ENCODE assay signal across 8 cellular contexts in the genomic region with DNA sequence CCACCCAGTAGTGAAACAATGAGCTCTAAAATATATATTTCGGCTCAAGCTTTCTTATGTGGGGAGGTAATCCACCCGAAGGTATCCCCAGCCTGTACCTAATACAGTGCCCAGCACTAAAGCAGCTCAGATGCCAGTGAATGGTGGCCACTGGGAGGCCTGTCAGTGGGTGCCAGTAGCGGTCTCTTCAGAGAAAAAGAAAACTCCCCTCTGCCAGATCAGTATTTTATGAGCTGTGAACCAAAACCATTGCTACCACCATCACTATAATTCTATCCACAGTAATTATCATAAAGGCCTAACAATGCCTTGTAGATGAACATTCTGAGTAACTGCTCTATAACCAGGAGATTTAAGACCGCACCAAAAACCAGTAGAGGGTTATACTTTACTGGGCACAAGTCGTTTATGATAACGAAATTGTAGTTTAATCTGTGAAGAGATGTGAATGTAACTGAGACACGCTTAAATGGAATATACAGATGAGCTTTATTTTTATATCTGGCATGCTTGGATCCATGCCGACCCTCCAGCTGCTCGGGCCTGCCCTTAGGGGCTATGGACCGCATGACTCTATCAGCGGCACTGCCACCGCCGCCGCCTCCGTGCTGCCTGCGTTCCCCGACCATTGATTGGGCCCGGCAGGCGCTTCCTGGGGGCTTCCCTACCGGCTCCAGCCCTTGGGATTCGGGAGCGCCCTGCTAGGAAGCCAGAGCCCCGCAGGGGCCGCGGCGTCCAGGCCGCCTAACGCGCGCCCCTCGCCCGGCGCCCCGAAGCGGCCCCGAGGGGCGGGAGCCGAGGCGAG. TPM values are rescaled to one million over a fixed set of nuclear protein-coding genes. Genes with fewer than 3 reads are reported as not detected.
A peak's percentile ranks its signal among the peaks of the same experiment; 100 is the strongest.
DNase-seq lines count a peak whose midpoint lies in the region; ATAC-seq, FAIRE-seq and TF ChIP-seq lines count a peak whose summit lies in the region.

No MANE protein-coding gene starts in this region.

- 15% methylated on average over 13 of the region's 39 CpGs for WGBS in A549 (ENCODE audit: missing lambda C conversion rate)

- H3K9me1 ChIP-seq in endothelial cell of umbilical vein (replicated peaks; ENCODE audit: control insufficient read depth, extremely low read depth, insufficient read depth, low read length), result no peaks in the 10 kb centered on the region

- BruUV-seq in endothelial cell of umbilical vein (replicated peaks; lab: Mats Ljungman, UMichigan), result TSS peak; percentile 79

- H3K36me3 Mint-ChIP-seq in mesothelial cell of epicardium, result no peaks in the 10 kb centered on the region

- peak overlapping the region; percentile 62 for H3K4me3 Mint-ChIP-seq in mesothelial cell of epicardium

- H3K27me3 ChIP-seq in endothelial cell of umbilical vein (ENCODE audit: control insufficient read depth in 2 of 2, insufficient read depth in 2 of 2, low read length in 2 of 2), result no peaks in the 10 kb centered on the region

- H4K20me1 ChIP-seq in endothelial cell of umbilical vein (replicated peaks; ENCODE audit: control insufficient read depth, extremely low read depth, insufficient read depth, low read length), result peaks cover 4% of the 10 kb centered on the region

- peak overlapping the region; percentile 89 for H3K27ac Mint-ChIP-seq in mesothelial cell of epicardium

- ATAC-seq in A549 (peak; percentile 58 to 67), HG02884 (IDR thresholded peaks at IDR 0.05; ENCODE audit: unreplicated experiment) (peak; percentile 23)

- peaks cover 23% of the 10 kb centered on the region; the same call in 2 of the 3 replicates for H3K4me1 ChIP-seq in A549
- peaks cover 22% of the 10 kb centered on the region for H3K4me1 ChIP-seq in endothelial cell of umbilical vein (ENCODE audit: control insufficient read depth, extremely low read depth, insufficient read depth, low read length)

- H3K4me2 ChIP-seq in A549 (peak overlapping the region; percentile 87), endothelial cell of umbilical vein (ENCODE audit: insufficient read depth, low read length) (peak overlapping the region; percentile 95)

- H2AFZ ChIP-seq in endothelial cell of umbilical vein (ENCODE audit: low read depth, low read length), result peak overlapping the region; percentile 82

- no peak for FAIRE-seq in A549 (lab: Jason Lieb, UNC)
- FAIRE-seq in endothelial cell of umbilical vein (lab: Jason Lieb, UNC), result peak; percentile 64

- no peaks in the 10 kb centered on the region for H3K36me3 ChIP-seq in endothelial cell of umbilical vein (ENCODE audit: control insufficient read depth in 2 of 2, extremely low read depth in 1 of 2, insufficient read depth in 2 of 2, low read length in 2 of 2)

- H3K9me3 ChIP-seq in A549 (no peaks in the 10 kb centered on the region), endothelial cell of umbilical vein (replicated peaks; ENCODE audit: control insufficient read depth, insufficient read depth, low read length) (no peaks in the 10 kb centered on the region)

- intact Hi-C loops in endothelial cell of umbilical vein (cut with micrococcal nuclease), result loop anchor here (1.0 to 5.0 kb wide), 8 partner anchors 22 to 519 kb away; a partner anchor contains a TSS

- TF ChIP-seq CTCF in A549 (IDR thresholded peaks at IDR 0.05) (no peak; the same call in 2 of the 3 replicates), GM13977 (IDR thresholded peaks at IDR 0.05; ENCODE audit: extremely low read depth, insufficient read depth, missing control alignments) (peak; percentile 2), endothelial cell of umbilical vein (IDR thresholded peaks at IDR 0.05; ENCODE audit: extremely low read depth in 1 of 2, insufficient read depth in 1 of 2, low read depth in 1 of 2, low read length in 2 of 2) (peak; percentile 8 to 28), mesothelial cell of epicardium (IDR thresholded peaks at IDR 0.05; ENCODE audit: unreplicated experiment) (no peak)

- H3K27me3 Mint-ChIP-seq in mesothelial cell of epicardium (ENCODE audit: low read depth), result no peaks in the 10 kb centered on the region

- POLR2A ChIA-PET in A549 (lab: Yijun Ruan, JAX), result interaction anchor here (0.6 to 1.4 kb wide), 3 partner anchors 120 to 327 kb away, joined by 3 read pairs; a partner anchor contains a TSS
- POLR2A ChIA-PET in endothelial cell of umbilical vein (lab: Charles Lee), result interaction anchor here (0.7 kb wide), 2 partner anchors 47 to 85 kb away, joined by 3 read pairs; no protein-coding TSS in a partner anchor

- CTCF ChIA-PET in A549 (lab: Yijun Ruan, JAX) (interaction anchor here (0.8 to 1.7 kb wide), 4 partner anchors 11 to 507 kb away, joined by 3 to 5 read pairs (median 4); no protein-coding TSS in a partner anchor), endothelial cell of umbilical vein (lab: Charles Lee) (interaction anchor here (0.9 to 1.6 kb wide), 10 partner anchors 11 to 509 kb away, joined by 3 to 6 read pairs (median 4); no protein-coding TSS in a partner anchor)

- DNase-seq in A549 (ENCODE audit: low read depth in 1 of 2, low spot score in 1 of 2) (peak in 1 of 2 experiments; percentile 37), GM13977 (ENCODE audit: low spot score) (peak; percentile 40), NCI-H2029 (lab: John Stamatoyannopoulos, UW) (peak; percentile 18), endothelial cell of umbilical vein (ENCODE audit: low read depth, low spot score) (peak; percentile 61), mesothelial cell of epicardium (ENCODE audit: low spot score in 2 of 2, unreplicated experiment in 2 of 2) (peak; percentile 39 to 67), stromal cell of bone marrow (ENCODE audit: low read depth) (peak; percentile 21)
- peak; percentile 53 to 56 for DNase-seq in activated CD4-positive, alpha-beta T cell treated with anti-CD3 and anti-CD28 coated beads, Interleukin-2, amount 50 U/mL, for 48 hours

- dilution Hi-C loops in endothelial cell of umbilical vein (cut with MboI; ENCODE audit: extremely low pct_ligation_motif_present, low sequenced_read_pairs), result no loop called here

- no peaks in the 10 kb centered on the region for H3K9me3 Mint-ChIP-seq in mesothelial cell of epicardium

- H3K79me2 ChIP-seq in endothelial cell of umbilical vein (ENCODE audit: control insufficient read depth, insufficient read depth, low read length), result peaks cover 36% of the 10 kb centered on the region

- H3K4me3 ChIP-seq in A549, result peak overlapping the region; percentile 89
- H3K4me3 ChIP-seq in endothelial cell of umbilical vein (replicated peaks in 1 of 3; ENCODE audit: insufficient read depth in 1 of 3, low read depth in 1 of 3, low read length in 3 of 3), result peak overlapping the region; percentile 26 to 93 (median 88)

- TF ChIP-seq POLR2A in A549 (IDR thresholded peaks at IDR 0.05; ENCODE audit: low read length) (no peak), endothelial cell of umbilical vein (IDR thresholded peaks at IDR 0.05; ENCODE audit: low read depth, low read length) (no peak)

- in situ Hi-C loops in GM13977 (cut with MboI; ENCODE audit: low pct_unique_long_range_greater_than_20kb, low sequenced_read_pairs, unreplicated experiment), result loop anchor here (10.0 kb wide), 1 partner anchor 84 kb away; no protein-coding TSS in a partner anchor

- peaks cover 51% of the 10 kb centered on the region for H3K4me1 Mint-ChIP-seq in mesothelial cell of epicardium

- TF ChIP-seq RAD21 in A549 (conservative IDR thresholded peaks at IDR 0.05 in 1 of 2, IDR thresholded peaks at IDR 0.05 in 1 of 2), result no peak

- H3K9ac ChIP-seq in endothelial cell of umbilical vein (replicated peaks; ENCODE audit: extremely low read depth, insufficient read depth, low read length), result peak overlapping the region; percentile 91

- TF ChIP-seq EP300 in A549 (IDR thresholded peaks at IDR 0.05), result no peak

- H3K27ac ChIP-seq in A549 (peak overlapping the region; percentile 97 to 99), endothelial cell of umbilical vein (ENCODE audit: insufficient read depth, low read depth, low read length) (peak overlapping the region; percentile 90)

TF ChIP-seq in A549, 52 proteins besides CTCF, POLR2A, EP300 and RAD21:
- TF ChIP-seq, protein P1, sequence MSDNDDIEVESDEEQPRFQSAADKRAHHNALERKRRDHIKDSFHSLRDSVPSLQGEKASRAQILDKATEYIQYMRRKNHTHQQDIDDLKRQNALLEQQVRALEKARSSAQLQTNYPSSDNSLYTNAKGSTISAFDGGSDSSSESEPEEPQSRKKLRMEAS (IDR thresholded peaks at IDR 0.05), result 0 out of 2 replicates have a peak, but pooled peaks have one; percentile 10
- TF ChIP-seq, protein P2, sequence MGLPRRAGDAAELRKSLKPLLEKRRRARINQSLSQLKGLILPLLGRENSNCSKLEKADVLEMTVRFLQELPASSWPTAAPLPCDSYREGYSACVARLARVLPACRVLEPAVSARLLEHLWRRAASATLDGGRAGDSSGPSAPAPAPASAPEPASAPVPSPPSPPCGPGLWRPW (IDR thresholded peaks at IDR 0.05), result no peak
- TF ChIP-seq PHF8 (IDR thresholded peaks at IDR 0.05; ENCODE audit: borderline replicate concordance, low read depth), result peak; percentile 55; the same call in 1 of the 2 replicates

TF ChIP-seq in endothelial cell of umbilical vein, 7 proteins besides CTCF, POLR2A, EP300 and RAD21:
- TF ChIP-seq JUN (IDR thresholded peaks at IDR 0.05; ENCODE audit: borderline replicate concordance, insufficient read depth, insufficient read length, low read depth) (no peak), POLR2AphosphoS5 (IDR thresholded peaks at IDR 0.05; ENCODE audit: insufficient read depth, low read depth, low read length) (no peak)

RNA-seq across cellular contexts. Expression of a gene that starts 0.6 kb away (rescaled TPM):
- polyA plus RNA-seq in A549 (2011; rRNA removed), result 18.3 and 19.3 TPM in 2 replicates
- polyA plus RNA-seq in A549 (2012; cell fraction: cytosol; rRNA removed), result 12.0 and 14.3 TPM in 2 replicates
- 17.6 and 20.6 TPM in 2 replicates for polyA plus RNA-seq in A549 (2012; cell fraction: nucleus; rRNA removed)
- 15.2 to 18.0 TPM (median 16.8 TPM) in 3 replicates for polyA plus RNA-seq in A549 (2017; fragmentation: RNase III; extraction: RNeasy Plus Mini Kit Qiagen cat#74134 plus additional on column Dnase treatment)
- polyA minus RNA-seq in A549 (2011; rRNA and poly(A)+ RNA removed), result 22.6 and 28.2 TPM in 2 replicates
- 41.4 and 42.0 TPM in 2 replicates for total RNA-seq in endothelial cell of umbilical vein
- 18.2 and 21.3 TPM in 2 replicates for polyA plus RNA-seq in endothelial cell of umbilical vein
- 27.2 and 29.1 TPM in 2 replicates for polyA plus RNA-seq in endothelial cell of umbilical vein (2011; cell fraction: cytosol; rRNA removed)
- 40.3 and 46.2 TPM in 2 replicates for polyA plus RNA-seq in endothelial cell of umbilical vein (2011; cell fraction: nucleus; rRNA removed)
- 30.0 and 30.1 TPM in 2 replicates for polyA plus RNA-seq in endothelial cell of umbilical vein (2012)
- 36.7 and 39.1 TPM in 2 replicates for polyA minus RNA-seq in endothelial cell of umbilical vein
- 19.0 TPM for polyA minus RNA-seq in endothelial cell of umbilical vein (2011; cell fraction: cytosol; rRNA and poly(A)+ RNA removed)
- 42.7 and 55.0 TPM in 2 replicates for polyA minus RNA-seq in endothelial cell of umbilical vein (2011; cell fraction: nucleus; rRNA and poly(A)+ RNA removed)
- total RNA-seq in mesothelial cell of epicardium, result 25.7 to 30.9 TPM (median 26.7 TPM) in 3 replicates

Comparison
In these comparisons a context has a peak if more than half of its experiments do, and no peak if none do; other contexts are left out.
1. CTCF ChIP-seq: peak in GM13977 (single experiment) and endothelial cell of umbilical vein (2 of 2); none in A549 (single experiment) and mesothelial cell of epicardium (single experiment).